In the genomic region with DNA sequence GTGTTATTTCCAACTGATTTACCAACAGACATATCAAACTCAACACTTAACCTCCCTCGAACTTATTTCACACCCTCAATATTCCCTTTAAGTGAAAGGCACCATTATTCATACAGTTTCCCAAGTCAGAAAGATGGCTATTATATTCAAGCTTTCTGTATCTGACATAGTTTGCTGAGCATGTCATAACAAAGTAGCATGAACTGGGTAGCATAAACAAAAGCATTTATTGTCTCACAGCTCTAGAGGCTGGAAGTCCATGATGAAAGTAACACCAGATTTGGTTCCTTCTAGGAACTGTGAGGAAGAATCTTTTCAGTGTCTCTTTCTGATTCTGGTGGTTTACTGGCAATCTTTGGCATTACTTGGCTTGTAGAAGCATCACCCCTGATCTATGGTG, we compare ENCODE assay signal across 8 cellular contexts.
"Had no signal": no experiment of that assay in that cellular context is flagged by ENCODE, and none has a peak within 500 bp of the region (broad histone marks: within the 10 kb centered on the region; RNA-seq: fewer than 3 reads in every experiment).

No MANE protein-coding gene starts in this region.

- H3K27ac ChIP-seq: GM23248, HL-60 had no signal

- H3K36me3 ChIP-seq: HAP-1 had no signal

- ATAC-seq: HCT116, HepG2 had no signal

- DNase-seq: GM23248, GOT3, H7, HFFc6 had no signal

- H3K4me1 ChIP-seq: HAP-1 had no signal

- H3K4me3 ChIP-seq: GM23248, HAP-1 had no signal

- H2AFZ ChIP-seq: GM23248 had no signal

- H3K9ac ChIP-seq: GM23248 had no signal

- H3K9me3 ChIP-seq: HAP-1 had no signal
